ENCODE assay signal across 11 cellular contexts in the genomic region with DNA sequence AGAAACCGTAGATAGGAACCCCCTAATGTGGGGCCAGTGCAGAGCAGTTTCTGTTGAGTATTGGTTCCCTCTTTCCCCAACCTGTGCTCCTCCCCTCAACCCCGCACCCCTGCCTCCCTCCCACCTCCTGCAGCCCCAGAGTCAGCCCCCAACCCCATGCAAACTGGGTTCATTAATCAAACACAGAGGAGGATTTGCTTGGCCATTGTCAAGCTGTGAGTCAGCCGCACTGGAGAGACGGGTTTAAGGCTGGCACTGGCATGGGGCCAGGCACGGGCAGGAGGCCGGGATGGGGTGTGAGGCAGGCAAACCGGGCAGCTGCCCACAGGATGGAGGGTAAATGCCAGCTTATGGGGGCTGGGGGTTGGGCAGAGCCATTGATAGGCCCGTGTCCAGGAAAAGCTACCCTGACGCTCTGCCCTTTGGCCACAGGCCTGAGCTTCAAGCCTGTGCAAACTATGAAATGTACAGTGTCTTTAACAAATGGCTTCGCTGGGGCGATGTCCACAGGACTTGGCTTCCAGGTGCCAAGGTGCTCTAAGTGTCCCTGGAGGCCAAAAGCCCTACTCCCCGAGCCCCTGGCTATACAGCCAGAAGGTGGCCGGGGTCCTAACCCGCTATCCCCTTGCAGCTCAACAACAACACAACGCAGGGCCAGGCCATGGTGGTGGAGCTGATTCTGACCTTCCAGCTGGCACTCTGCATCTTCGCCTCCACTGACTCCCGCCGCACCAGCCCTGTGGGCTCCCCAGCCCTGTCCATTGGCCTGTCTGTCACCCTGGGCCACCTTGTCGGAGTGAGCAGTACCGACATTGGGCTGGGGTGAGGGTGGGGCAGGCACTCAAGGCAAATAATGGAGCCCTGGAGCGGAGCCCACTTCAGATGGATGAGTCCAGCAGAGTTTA. TPM values are rescaled to one million over a fixed set of nuclear protein-coding genes. Genes with fewer than 3 reads are reported as not detected.
A peak's percentile ranks its signal among the peaks of the same experiment; 100 is the strongest.
DNase-seq lines count a peak whose midpoint lies in the region; ATAC-seq, FAIRE-seq and TF ChIP-seq lines count a peak whose summit lies in the region.
"Had no signal": no experiment of that assay in that cellular context is flagged by ENCODE, and none has a peak within 500 bp of the region (broad histone marks: within the 10 kb centered on the region; RNA-seq: fewer than 3 reads in every experiment).

No MANE protein-coding gene starts in this region.

- H3K36me3 ChIP-seq in Panc1 (ENCODE audit: control insufficient read depth, insufficient read depth, low read length), result no peaks in the 10 kb centered on the region

- no peak for TF ChIP-seq POLR2A in H54 (IDR thresholded peaks at IDR 0.05; ENCODE audit: low read depth, low read length)

- H3K9me3 ChIP-seq in Panc1 (ENCODE audit: control insufficient read depth, insufficient read depth, low read depth, low read length), result no peaks in the 10 kb centered on the region

- H3K4me3 ChIP-seq in Panc1 (ENCODE audit: low read depth in 2 of 2, low read length in 2 of 2), result no peak overlapping the region

- DNase-seq in H54 (ENCODE audit: insufficient read length, low spot score), result peak; percentile 100
- DNase-seq in Panc1 (ENCODE audit: low read depth, low spot score), result no peak
- DNase-seq in Right ventricle myocardium superior, result peak; percentile 80
- DNase-seq in sciatic nerve (ENCODE audit: low spot score), result peak; percentile 72
- DNase-seq in SK-N-DZ (ENCODE audit: low spot score), result no peak
- DNase-seq in islet precursor cell, result no peak
- DNase-seq: activated CD4-positive, alpha-beta memory T cell treated with anti-CD3 and anti-CD28 coated beads for 36 hours; NCI-H510A treated with DMSO at 0.1 percent for 48 hours; stimulated activated CD8-positive, alpha-beta memory T cell treated with anti-CD3 and anti-CD28 coated beads, Interleukin-4, amount 100 ng/mL, for 48 hours had no signal

- H3K27me3 ChIP-seq in Panc1 (ENCODE audit: control insufficient read depth, insufficient read depth, low read length), result no peaks in the 10 kb centered on the region

- ATAC-seq in Panc1 (no peak), Right ventricle myocardium superior (ENCODE audit: poor library complexity) (peak; percentile 58), sciatic nerve (no peak), GM19035 (IDR thresholded peaks at IDR 0.05; ENCODE audit: unreplicated experiment) (no peak), GM21723 (IDR thresholded peaks at IDR 0.05; ENCODE audit: unreplicated experiment) (no peak)

- in situ Hi-C loops in Panc1 (cut with HindIII; ENCODE audit: low pct_unique_long_range_greater_than_20kb, low sequenced_read_pairs), result no loop called here

- TF ChIP-seq CTCF in Panc1 (IDR thresholded peaks at IDR 0.05), result no peak

- CTCF ChIA-PET in Panc1 (lab: Charles Lee), result interaction anchor here (0.6 to 1.2 kb wide), 4 partner anchors 18 to 107 kb away, joined by 3 to 6 read pairs (median 4); no protein-coding TSS in a partner anchor

- POLR2A ChIA-PET in Panc1 (lab: Charles Lee), result interaction anchor here (0.6 to 0.7 kb wide), 3 partner anchors 10 to 943 kb away, joined by 3 to 10 read pairs (median 4); no protein-coding TSS in a partner anchor

- H3K4me1 ChIP-seq in Panc1 (ENCODE audit: control insufficient read depth, insufficient read depth, low read length), result peaks cover 36% of the 10 kb centered on the region

- peak overlapping the region; percentile 21; the same call in 1 of the 2 replicates for H3K27ac ChIP-seq in Panc1 (ENCODE audit: low read length)

- intact Hi-C loops in Panc1 (cut with micrococcal nuclease; ENCODE audit: unreplicated experiment), result no loop called here
- intact Hi-C loops in Right ventricle myocardium superior (cut with DNase I), result no loop called here
- intact Hi-C loops in sciatic nerve (cut with DNase I), result no loop called here

- no TSS peak for BruUV-seq in Panc1 (replicated peaks; lab: Mats Ljungman, UMichigan)

- peak; percentile 67 for FAIRE-seq in H54 (lab: Jason Lieb, UNC)

RNA-seq across cellular contexts. Expression of a gene that starts 1.4 kb away (rescaled TPM):
- 0.72 TPM for total RNA-seq in Panc1 (2021; ENCODE audit: unreplicated experiment)
- polyA plus RNA-seq in Panc1 (2012; ENCODE audit: insufficient read length), result 0.16 TPM
- total RNA-seq in Right ventricle myocardium superior, result 0.38 TPM
- 0.71 TPM for total RNA-seq in sciatic nerve
- 1.3 and 1.8 TPM in 2 replicates for polyA plus RNA-seq in SK-N-DZ (2014; cell fraction: cytosol; rRNA removed)
- 0.33 and 0.90 TPM in 2 replicates for polyA plus RNA-seq in SK-N-DZ (2014; cell fraction: nucleus; rRNA removed)
- total RNA-seq: activated CD4-positive, alpha-beta memory T cell treated with anti-CD3 and anti-CD28 coated beads for 36 hours had no signal

RNA-seq across cellular contexts. Expression of a gene that starts 9.6 kb away (rescaled TPM):
- 0.31 TPM for total RNA-seq in Panc1 (2021; ENCODE audit: unreplicated experiment)
- polyA plus RNA-seq in Panc1 (2012; ENCODE audit: insufficient read length), result 0.17 TPM
- not detected for total RNA-seq in Right ventricle myocardium superior
- 0.27 TPM for total RNA-seq in sciatic nerve
- polyA plus RNA-seq in SK-N-DZ (2014; cell fraction: cytosol; rRNA removed), result 0.03 and 0.40 TPM in 2 replicates
- 0.20 TPM in 1 of 2 replicates, not detected in the other for polyA plus RNA-seq in SK-N-DZ (2014; cell fraction: nucleus; rRNA removed)
- total RNA-seq: activated CD4-positive, alpha-beta memory T cell treated with anti-CD3 and anti-CD28 coated beads for 36 hours had no signal

RNA-seq across cellular contexts. Expression of a gene that starts 12.6 kb away (rescaled TPM):
- total RNA-seq in Panc1 (2021; ENCODE audit: unreplicated experiment) (0.36 TPM), Right ventricle myocardium superior (not detected), sciatic nerve (not detected)
- not detected for polyA plus RNA-seq in Panc1 (2012; ENCODE audit: insufficient read length)
- 0.14 TPM in 1 of 2 replicates, not detected in the other for polyA plus RNA-seq in SK-N-DZ (2014; cell fraction: cytosol; rRNA removed)
- not detected in 2 replicates for polyA plus RNA-seq in SK-N-DZ (2014; cell fraction: nucleus; rRNA removed)
- total RNA-seq: activated CD4-positive, alpha-beta memory T cell treated with anti-CD3 and anti-CD28 coated beads for 36 hours had no signal

RNA-seq across cellular contexts. Expression of a gene that starts 59.4 kb away (rescaled TPM):
- 0.49 TPM for total RNA-seq in Panc1 (2021; ENCODE audit: unreplicated experiment)
- 0.07 TPM for polyA plus RNA-seq in Panc1 (2012; ENCODE audit: insufficient read length)
- total RNA-seq in Right ventricle myocardium superior, result 10.6 TPM
- total RNA-seq in sciatic nerve, result 107 TPM
- 39.4 and 53.6 TPM in 2 replicates for polyA plus RNA-seq in SK-N-DZ (2014; cell fraction: cytosol; rRNA removed)
- polyA plus RNA-seq in SK-N-DZ (2014; cell fraction: nucleus; rRNA removed), result 19.5 and 37.3 TPM in 2 replicates

Comparison
In these comparisons a context has a peak if more than half of its experiments do, and no peak if none do; other contexts are left out.
1. DNase-seq: peak in H54 (single experiment), Right ventricle myocardium superior (single experiment) and sciatic nerve (single experiment); none in Panc1 (single experiment), SK-N-DZ (single experiment) and islet precursor cell (single experiment).